Comparison of ENCODE assay signal across 7 cellular contexts in the genomic region with DNA sequence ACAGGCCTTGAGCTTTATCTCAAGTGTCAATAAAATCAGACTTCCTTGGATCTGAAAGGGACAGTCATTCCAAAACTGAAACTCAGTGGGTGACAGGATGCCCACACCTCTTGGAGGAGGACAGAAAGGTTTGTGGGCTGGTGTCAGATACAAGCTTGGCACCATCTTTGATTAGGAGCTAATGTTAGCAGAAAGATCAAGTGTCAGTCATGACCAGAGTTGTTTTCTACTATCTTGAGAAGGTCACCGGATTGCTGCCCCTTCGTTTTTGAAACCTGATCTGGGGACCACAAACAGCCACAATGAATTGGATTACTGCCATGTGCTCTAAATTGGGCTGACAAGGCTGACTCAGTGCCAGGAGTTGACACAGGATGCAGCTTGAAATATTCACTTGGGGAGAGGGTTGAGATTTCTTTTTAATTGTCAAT.
DNase-seq lines count a peak whose midpoint lies in the region; ATAC-seq and TF ChIP-seq lines count a peak whose summit lies in the region.

No MANE protein-coding gene starts in this region.

- no peaks in the 10 kb centered on the region for H3K36me3 ChIP-seq in upper lobe of left lung
- H3K36me3 ChIP-seq in Karpas-422 (ENCODE audit: insufficient read depth, low read length): no peaks in the 10 kb centered on the region

- H3K9me3 ChIP-seq in upper lobe of left lung: no peaks in the 10 kb centered on the region
- H3K9me3 ChIP-seq in Karpas-422 (ENCODE audit: low read length): no peaks in the 10 kb centered on the region

- H4K20me1 ChIP-seq in Karpas-422 (ENCODE audit: insufficient read depth, low read depth, low read length): no peaks in the 10 kb centered on the region

- intact Hi-C loops in Right ventricle myocardium superior (cut with DNase I): loop anchor here (5.0 to 10.0 kb wide), 2 partner anchors 253 to 630 kb away; partner anchors contain the start of gene PPP1R12A

- H3K27ac ChIP-seq in upper lobe of left lung (peak overlapping the region; percentile 70 to 88 (median 77)), Karpas-422 (ENCODE audit: low read length) (no peak overlapping the region)

- no peak overlapping the region for H3K9ac ChIP-seq in Karpas-422 (ENCODE audit: low read length)

- WGBS in upper lobe of left lung, 2 donors: 14 to 21% methylated on average over 2 of the region's 2 CpGs

- TF ChIP-seq CTCF in upper lobe of left lung (IDR thresholded peaks at IDR 0.05): no peak

- H3K79me2 ChIP-seq in Karpas-422 (ENCODE audit: low read length): no peaks in the 10 kb centered on the region

- ATAC-seq in GM19452 (IDR thresholded peaks at IDR 0.05; ENCODE audit: unreplicated experiment) (peak; percentile 61), HG03565 (IDR thresholded peaks at IDR 0.05; ENCODE audit: unreplicated experiment) (peak; percentile 35), Right ventricle myocardium superior (ENCODE audit: poor library complexity) (peak; percentile 81), upper lobe of left lung (ENCODE audit: low FRiP score in 2 of 2) (no peak)

- H2AFZ ChIP-seq in Karpas-422 (ENCODE audit: low read length): no peak overlapping the region

- H3K9me2 ChIP-seq in Karpas-422 (replicated peaks; ENCODE audit: insufficient read depth, low read length): no peaks in the 10 kb centered on the region

- DNase-seq in SW480 (ENCODE audit: low spot score) (peak; percentile 12), Right ventricle myocardium superior (no peak), upper lobe of left lung (no peak), Karpas-422 (no peak), NCI-H187 (lab: John Stamatoyannopoulos, UW) (no peak)

- H3K4me2 ChIP-seq in Karpas-422 (ENCODE audit: low read depth, low read length, poor library complexity, severe bottlenecking): no peak overlapping the region

- TF ChIP-seq EP300 in upper lobe of left lung (IDR thresholded peaks at IDR 0.05): no peak

- H3K27me3 ChIP-seq in upper lobe of left lung (no peaks in the 10 kb centered on the region), Karpas-422 (ENCODE audit: low read length) (no peaks in the 10 kb centered on the region)

- H3K4me1 ChIP-seq in upper lobe of left lung (peaks cover 0 to 10% (median 4%) of the 10 kb centered on the region in 4 donors), Karpas-422 (ENCODE audit: low read length) (no peaks in the 10 kb centered on the region)

- no peak for TF ChIP-seq POLR2A in upper lobe of left lung (IDR thresholded peaks at IDR 0.05)

- no peak overlapping the region for H3K4me3 ChIP-seq in upper lobe of left lung
- no peak overlapping the region for H3K4me3 ChIP-seq in Karpas-422 (ENCODE audit: low read length)

Comparison
In these comparisons a context has a peak if more than half of its experiments do, and no peak if none do; other contexts are left out.
1. ATAC-seq: peak in GM19452 (single experiment), HG03565 (single experiment) and Right ventricle myocardium superior (single experiment); none in upper lobe of left lung (0 of 2).